22 cellular contexts compared by ENCODE assay signal in the genomic region with DNA sequence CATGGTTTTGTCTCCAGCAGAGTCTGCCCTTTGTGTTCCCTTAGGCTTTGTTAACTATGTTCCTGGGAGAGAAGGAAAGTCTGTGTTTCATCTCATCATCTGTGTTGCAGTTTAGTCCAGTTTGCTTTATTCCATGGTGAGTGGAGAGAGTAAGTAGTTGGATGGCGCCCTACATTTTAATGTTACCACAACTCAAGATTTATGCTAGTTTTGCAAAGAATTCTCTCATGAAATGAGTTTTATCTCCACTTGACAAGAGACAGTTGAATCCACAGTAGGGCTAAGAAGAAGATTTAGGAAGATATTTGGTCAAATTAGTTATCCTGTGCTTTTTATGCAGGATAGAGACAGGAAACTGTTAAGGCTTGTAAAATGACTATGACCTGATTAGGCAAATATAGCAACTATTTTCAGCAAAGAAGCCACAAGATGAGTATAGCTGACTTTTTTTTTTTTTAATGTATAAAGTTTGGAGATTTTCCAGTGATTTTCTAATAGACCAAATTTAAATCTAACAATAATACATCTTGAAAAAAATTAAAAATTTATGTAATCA.
"Had no signal": no experiment of that assay in that cellular context is flagged by ENCODE, and none has a peak within 500 bp of the region (broad histone marks: within the 10 kb centered on the region; RNA-seq: fewer than 3 reads in every experiment).

No MANE protein-coding gene starts in this region.

- H3K4me1 Mint-ChIP-seq: activated CD4-positive, alpha-beta T cell treated with anti-CD3 and anti-CD28 coated beads, Interleukin-2, amount 10 ng/mL, durations not matched to agents 24 days and 14 days had no signal

- H3K27ac Mint-ChIP-seq: activated CD4-positive, alpha-beta T cell treated with anti-CD3 and anti-CD28 coated beads, Interleukin-2, amount 10 ng/mL, durations not matched to agents 24 days and 14 days; natural killer cell treated with Interleukin-12 subunit alpha and Interleukin-12 subunit beta and Interleukin-15 and Interleukin-18, amount 100 ng/mL, for 72 hours; stimulated activated naive CD8-positive, alpha-beta T cell treated with anti-CD3 and anti-CD28 coated beads, Interleukin-15, amount 100 ng/mL, for 72 hours; T-cell had no signal

- H3K27me3 ChIP-seq: ascending aorta, esophagus squamous epithelium had no signal

- H3K4me3 Mint-ChIP-seq: activated CD4-positive, alpha-beta T cell treated with anti-CD3 and anti-CD28 coated beads, Interleukin-2, amount 10 ng/mL, durations not matched to agents 24 days and 14 days; activated T-cell treated with anti-CD3 and anti-CD28 coated beads, Interleukin-2, amount 50 U/mL, for 4 hours; natural killer cell treated with Interleukin-12 subunit alpha and Interleukin-12 subunit beta and Interleukin-15 and Interleukin-18, amount 100 ng/mL, for 72 hours; stimulated activated naive CD8-positive, alpha-beta T cell treated with anti-CD3 and anti-CD28 coated beads, Interleukin-15, amount 100 ng/mL, for 72 hours; T-cell had no signal

- H3K36me3 ChIP-seq: ascending aorta, esophagus squamous epithelium had no signal

- H3K27me3 Mint-ChIP-seq: natural killer cell treated with Interleukin-12 subunit alpha and Interleukin-12 subunit beta and Interleukin-15 and Interleukin-18, amount 100 ng/mL, for 72 hours; stimulated activated naive CD8-positive, alpha-beta T cell treated with anti-CD3 and anti-CD28 coated beads, Interleukin-15, amount 100 ng/mL, for 72 hours; T-cell had no signal

- ATAC-seq: activated T-cell treated with anti-CD3 and anti-CD28 coated beads, Interleukin-2, amount 50 U/mL, for 4 hours; natural killer cell treated with Interleukin-12 subunit alpha and Interleukin-12 subunit beta and Interleukin-15 and Interleukin-18, amount 100 ng/mL, for 72 hours; psoas muscle; right cardiac atrium; stimulated activated naive CD8-positive, alpha-beta T cell treated with anti-CD3 and anti-CD28 coated beads, Interleukin-15, amount 100 ng/mL, for 72 hours; T-cell had no signal

- DNase-seq: activated CD4-positive, alpha-beta T cell treated with anti-CD3 and anti-CD28 coated beads, Interleukin-2, amount 10 ng/mL, durations not matched to agents 24 days and 14 days; activated CD8-positive, alpha-beta memory T cell treated with anti-CD3 and anti-CD28 coated beads, Interleukin-2, amount 50 U/mL, for 4 hours; activated effector memory CD4-positive, alpha-beta T cell treated with Interleukin-2 at 50 U/mL for 16 hours; activated naive CD4-positive, alpha-beta T cell treated with anti-CD3 and anti-CD28 coated beads, Interleukin-2, amount 50 U/mL, for 16 hours; activated T-cell treated with anti-CD3 and anti-CD28 coated beads, Interleukin-2, amount 50 U/mL, for 4 hours; dermis blood vessel endothelial cell; effector memory CD4-positive, alpha-beta T cell; esophagus squamous epithelium; foreskin fibroblast; hippocampal formation; psoas muscle; stimulated activated CD4-positive, alpha-beta T cell treated with anti-CD3 and anti-CD28 coated beads, Interleukin-15, amount 100 ng/mL, for 24 hours; stimulated activated CD4-positive, alpha-beta T cell treated with anti-CD3 and anti-CD28 coated beads, Interleukin-4, amount 100 ng/mL, for 1 hour; stimulated activated naive CD8-positive, alpha-beta T cell treated with anti-CD3 and anti-CD28 coated beads, Interleukin-15, amount 100 ng/mL, for 72 hours; T-cell; T-helper 9 cell; trophoblast cell had no signal

- H3K9me3 ChIP-seq: ascending aorta, esophagus squamous epithelium, psoas muscle had no signal

- H3K9me3 Mint-ChIP-seq: natural killer cell treated with Interleukin-12 subunit alpha and Interleukin-12 subunit beta and Interleukin-15 and Interleukin-18, amount 100 ng/mL, for 72 hours had no signal

- H3K27ac ChIP-seq: esophagus squamous epithelium, psoas muscle had no signal

- H3K4me3 ChIP-seq: ascending aorta, esophagus squamous epithelium, lung, psoas muscle, skin epidermis had no signal
